In the genomic region with DNA sequence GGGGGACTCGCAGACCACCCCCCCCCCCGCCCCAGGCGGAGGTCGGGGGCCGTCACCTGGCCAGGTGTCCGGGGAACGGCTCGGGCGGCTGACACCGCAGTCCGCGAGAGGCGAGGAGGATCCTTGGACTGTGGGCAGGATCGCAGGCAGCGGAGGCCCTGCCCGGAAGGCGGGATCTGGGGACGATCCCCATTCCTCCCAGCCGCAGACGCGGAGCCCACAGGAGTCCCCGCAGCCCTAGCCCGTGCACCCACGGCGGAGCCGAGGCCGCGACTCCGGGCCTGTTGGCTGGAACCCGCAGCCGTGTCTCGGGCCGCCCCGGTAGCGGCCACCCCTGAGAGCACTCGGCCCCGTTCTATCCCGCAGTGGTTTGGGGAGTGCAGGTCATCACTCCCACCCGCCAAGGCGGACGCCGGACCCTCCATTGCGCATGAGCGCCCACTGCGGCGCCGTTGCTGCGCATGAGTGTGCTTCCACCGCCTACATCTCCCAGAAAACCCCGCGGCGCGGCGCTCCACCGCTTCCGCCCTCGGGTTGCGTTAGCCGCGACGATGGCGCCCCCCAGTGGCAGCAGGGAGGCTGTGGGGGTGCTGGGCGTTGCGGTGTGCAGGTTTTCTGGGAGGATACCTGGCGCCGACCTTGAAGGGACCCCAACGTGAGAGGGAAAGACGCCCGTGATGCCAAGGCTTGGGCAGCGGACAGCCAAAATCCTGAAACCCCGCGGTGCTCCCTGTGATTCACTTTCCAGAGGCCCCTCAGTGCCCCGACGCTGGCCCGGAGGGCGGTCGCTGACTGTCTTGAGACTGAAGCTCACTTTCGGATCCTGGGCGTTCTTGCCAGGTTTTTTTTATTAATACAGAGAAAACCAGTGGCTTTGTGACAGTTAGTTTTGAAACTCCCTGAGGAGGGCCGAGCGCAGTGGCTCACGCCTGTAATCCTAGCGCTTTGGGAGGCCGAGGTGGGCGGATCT, we compare ENCODE assay signal across 1 cellular context.
TF ChIP-seq lines count a peak whose summit lies in the region.

No MANE protein-coding gene starts in this region.

TF ChIP-seq in HEK293, 187 proteins besides CTCF, POLR2A, EP300 and RAD21 (continued from another document):
- TF ChIP-seq, protein P1, sequence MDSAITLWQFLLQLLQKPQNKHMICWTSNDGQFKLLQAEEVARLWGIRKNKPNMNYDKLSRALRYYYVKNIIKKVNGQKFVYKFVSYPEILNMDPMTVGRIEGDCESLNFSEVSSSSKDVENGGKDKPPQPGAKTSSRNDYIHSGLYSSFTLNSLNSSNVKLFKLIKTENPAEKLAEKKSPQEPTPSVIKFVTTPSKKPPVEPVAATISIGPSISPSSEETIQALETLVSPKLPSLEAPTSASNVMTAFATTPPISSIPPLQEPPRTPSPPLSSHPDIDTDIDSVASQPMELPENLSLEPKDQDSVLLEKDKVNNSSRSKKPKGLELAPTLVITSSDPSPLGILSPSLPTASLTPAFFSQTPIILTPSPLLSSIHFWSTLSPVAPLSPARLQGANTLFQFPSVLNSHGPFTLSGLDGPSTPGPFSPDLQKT (IDR thresholded peaks at IDR 0.05; ENCODE audit: borderline replicate concordance, low read depth, low read length), result peak; percentile 63; the same call in 1 of the 2 replicates
- peak; percentile 74 for TF ChIP-seq ZNF366 (tag by site-specific recombination; conservative IDR thresholded peaks at IDR 0.05)
- peak; percentile 73 for TF ChIP-seq YY2 (tag by site-specific recombination; IDR thresholded peaks at IDR 0.05)
